In genomic region chr20:43940518-43941225, GRCh38 we compare ENCODE assay signal across 14 cellular contexts. TPM values are rescaled to one million over a fixed set of nuclear protein-coding genes. Genes with fewer than 3 reads are reported as not detected.
DNase-seq lines count a peak whose midpoint lies in the region; ATAC-seq, FAIRE-seq and TF ChIP-seq lines count a peak whose summit lies in the region.
"Had no signal": no experiment of that assay in that cellular context is flagged by ENCODE, and none has a peak within 500 bp of the region (broad histone marks: within the 10 kb centered on the region; RNA-seq: fewer than 3 reads in every experiment).

No MANE protein-coding gene starts in this region.

- no peak overlapping the region for H3K4me2 ChIP-seq in MM.1S (ENCODE audit: low read depth, low read length)

- DNase-seq in activated CD4-positive, alpha-beta T cell treated with anti-CD3 and anti-CD28 coated beads, Interleukin-2, amount 10 ng/mL, durations not matched to agents 24 days and 14 days = no peak
- DNase-seq in activated CD4-positive, alpha-beta T cell treated with anti-CD3 and anti-CD28 coated beads, Interleukin-2, amount 50 U/mL, for 48 hours = no peak
- DNase-seq in MM.1S (peak; percentile 45), T-cell (no peak), small intestine (no peak), RCC 7860 (ENCODE audit: low spot score) (no peak)
- DNase-seq in stimulated activated effector memory CD8-positive, alpha-beta T cell treated with anti-CD3 and anti-CD28 coated beads, Interleukin-12 subunit alpha, Interleukin-12 subunit beta, amount 100 ng/mL, for 72 hours (ENCODE audit: low spot score in 2 of 2) = no peak
- DNase-seq: activated naive CD4-positive, alpha-beta T cell; brain microvascular endothelial cell; effector CD8-positive, alpha-beta T cell; foreskin melanocyte; pancreas had no signal

- no peaks in the 10 kb centered on the region for H3K27me3 ChIP-seq in MM.1S (replicated peaks; ENCODE audit: insufficient read depth, low read length)
- H3K27me3 ChIP-seq in small intestine (ENCODE audit: control insufficient read depth in 2 of 2, insufficient read depth in 2 of 2, low read length in 2 of 2) = no peaks in the 10 kb centered on the region
- H3K27me3 ChIP-seq: brain microvascular endothelial cell, pancreas, tibial nerve had no signal

- peaks cover 65% of the 10 kb centered on the region for H3K4me1 Mint-ChIP-seq in activated CD4-positive, alpha-beta T cell treated with anti-CD3 and anti-CD28 coated beads, Interleukin-2, amount 10 ng/mL, durations not matched to agents 24 days and 14 days
- H3K4me1 Mint-ChIP-seq in T-cell = peaks cover 60 to 69% (median 62%) of the 10 kb centered on the region in 3 donors
- peaks cover 61% of the 10 kb centered on the region for H3K4me1 Mint-ChIP-seq in stimulated activated effector memory CD8-positive, alpha-beta T cell treated with anti-CD3 and anti-CD28 coated beads, Interleukin-12 subunit alpha, Interleukin-12 subunit beta, amount 100 ng/mL, for 72 hours

- no peak overlapping the region for H2AFZ ChIP-seq in MM.1S (ENCODE audit: low read length)

- no peak overlapping the region for H3K27ac Mint-ChIP-seq in activated CD4-positive, alpha-beta T cell treated with anti-CD3 and anti-CD28 coated beads, Interleukin-2, amount 10 ng/mL, durations not matched to agents 24 days and 14 days
- H3K27ac Mint-ChIP-seq in T-cell = peak overlapping the region; percentile 16 to 46
- H3K27ac Mint-ChIP-seq in stimulated activated effector memory CD8-positive, alpha-beta T cell treated with anti-CD3 and anti-CD28 coated beads, Interleukin-12 subunit alpha, Interleukin-12 subunit beta, amount 100 ng/mL, for 72 hours = no peak overlapping the region

- intact Hi-C loops in activated CD4-positive, alpha-beta T cell treated with anti-CD3 and anti-CD28 coated beads, Interleukin-2, amount 10 ng/mL, durations not matched to agents 24 days and 14 days (cut with micrococcal nuclease) = no loop called here

- H3K4me1 ChIP-seq in MM.1S (ENCODE audit: low read length) (peaks cover 87% of the 10 kb centered on the region), small intestine (ENCODE audit: control insufficient read depth in 2 of 2, insufficient read depth in 1 of 2, low read depth in 1 of 2, low read length in 1 of 2) (peaks cover 0 to 10% of the 10 kb centered on the region in 2 donors)

- no peak for TF ChIP-seq CTCF in MM.1S (IDR thresholded peaks at IDR 0.05; ENCODE audit: low read length)

- ATAC-seq in T-cell (replicated peaks in 1 of 4) = no peak
- peak; percentile 60 for ATAC-seq in stimulated activated effector memory CD8-positive, alpha-beta T cell treated with anti-CD3 and anti-CD28 coated beads, Interleukin-12 subunit alpha, Interleukin-12 subunit beta, amount 100 ng/mL, for 72 hours
- no peak for ATAC-seq in esophagus mucosa

- CTCF ChIA-PET in T-cell (lab: Charles Lee) = interaction anchor here (0.6 to 0.7 kb wide), 2 partner anchors 8 to 143 kb away, joined by 3 to 8 read pairs; no protein-coding TSS in a partner anchor

- H3K9me2 ChIP-seq in MM.1S (replicated peaks; ENCODE audit: insufficient read depth, low read length) = no peaks in the 10 kb centered on the region

- H3K27ac ChIP-seq in MM.1S (ENCODE audit: low read length) (peak overlapping the region; percentile 99; the same call in 1 of the 2 replicates), small intestine (ENCODE audit: low read depth in 1 of 2, low read length in 1 of 2) (no peak overlapping the region)
- H3K27ac ChIP-seq: tibial nerve had no signal

- H3F3A ChIP-seq in MM.1S (ENCODE audit: insufficient read depth, low read length) = peaks cover 45% of the 10 kb centered on the region

- no peak overlapping the region for H3K4me3 ChIP-seq in MM.1S (ENCODE audit: low read length)
- no peak overlapping the region for H3K4me3 ChIP-seq in small intestine (ENCODE audit: low read depth in 1 of 2, low read length in 2 of 2)
- H3K4me3 ChIP-seq: pancreas, tibial nerve had no signal

- no peaks in the 10 kb centered on the region for H3K36me3 ChIP-seq in MM.1S (replicated peaks; ENCODE audit: insufficient read depth, low read length)
- no peaks in the 10 kb centered on the region for H3K36me3 ChIP-seq in small intestine (ENCODE audit: control insufficient read depth in 2 of 2, insufficient read depth in 2 of 2, low read length in 2 of 2)
- H3K36me3 ChIP-seq: brain microvascular endothelial cell, pancreas, tibial nerve had no signal

- peaks cover 22% of the 10 kb centered on the region for H3K27me3 Mint-ChIP-seq in activated CD4-positive, alpha-beta T cell treated with anti-CD3 and anti-CD28 coated beads, Interleukin-2, amount 10 ng/mL, durations not matched to agents 24 days and 14 days
- peaks cover 3 to 8% of the 10 kb centered on the region in 2 donors for H3K27me3 Mint-ChIP-seq in T-cell

- no peaks in the 10 kb centered on the region for H4K20me1 ChIP-seq in MM.1S (ENCODE audit: insufficient read depth, low read length)

- peak overlapping the region; percentile 31 for H3K4me3 Mint-ChIP-seq in activated CD4-positive, alpha-beta T cell treated with anti-CD3 and anti-CD28 coated beads, Interleukin-2, amount 10 ng/mL, durations not matched to agents 24 days and 14 days
- no peak overlapping the region for H3K4me3 Mint-ChIP-seq in T-cell
- H3K4me3 Mint-ChIP-seq in stimulated activated effector memory CD8-positive, alpha-beta T cell treated with anti-CD3 and anti-CD28 coated beads, Interleukin-12 subunit alpha, Interleukin-12 subunit beta, amount 100 ng/mL, for 72 hours = no peak overlapping the region

- no peaks in the 10 kb centered on the region for H3K9me3 Mint-ChIP-seq in activated CD4-positive, alpha-beta T cell treated with anti-CD3 and anti-CD28 coated beads, Interleukin-2, amount 10 ng/mL, durations not matched to agents 24 days and 14 days
- no peaks in the 10 kb centered on the region for H3K9me3 Mint-ChIP-seq in T-cell
- H3K9me3 Mint-ChIP-seq in stimulated activated effector memory CD8-positive, alpha-beta T cell treated with anti-CD3 and anti-CD28 coated beads, Interleukin-12 subunit alpha, Interleukin-12 subunit beta, amount 100 ng/mL, for 72 hours = no peaks in the 10 kb centered on the region

- H3K9ac ChIP-seq in MM.1S (ENCODE audit: low read length) = peak overlapping the region; percentile 3; the same call in 1 of the 2 replicates

- POLR2A ChIA-PET in T-cell (lab: Charles Lee) = interaction anchor here (0.6 to 0.9 kb wide), 3 partner anchors 12 to 78 kb away, joined by 4 to 5 read pairs (median 4); no protein-coding TSS in a partner anchor

- FAIRE-seq in small intestine (lab: Jason Lieb, UNC) (no peak), RCC 7860 (lab: Jason Lieb, UNC) (no peak)
- FAIRE-seq: pancreas had no signal

- peaks cover 2% of the 10 kb centered on the region for H3K36me3 Mint-ChIP-seq in activated CD4-positive, alpha-beta T cell treated with anti-CD3 and anti-CD28 coated beads, Interleukin-2, amount 10 ng/mL, durations not matched to agents 24 days and 14 days (ENCODE audit: low read depth)
- no peaks in the 10 kb centered on the region for H3K36me3 Mint-ChIP-seq in T-cell
- H3K36me3 Mint-ChIP-seq in stimulated activated effector memory CD8-positive, alpha-beta T cell treated with anti-CD3 and anti-CD28 coated beads, Interleukin-12 subunit alpha, Interleukin-12 subunit beta, amount 100 ng/mL, for 72 hours = peaks cover 4% of the 10 kb centered on the region

- WGBS in small intestine, 3 donors = 90 to 92% (median 91%) methylated on average over 10 of the region's 10 CpGs

- peaks cover 85% of the 10 kb centered on the region for H3K79me2 ChIP-seq in MM.1S (ENCODE audit: low read length)

- H3K9me3 ChIP-seq in MM.1S (replicated peaks; ENCODE audit: insufficient read depth, low read length) (no peaks in the 10 kb centered on the region), small intestine (ENCODE audit: control insufficient read depth, low read depth) (no peaks in the 10 kb centered on the region)
- H3K9me3 ChIP-seq: pancreas, tibial nerve had no signal

RNA-seq across cellular contexts. Expression of gene TOX2, which starts 26.0 kb away (rescaled TPM):
- total RNA-seq in activated CD4-positive, alpha-beta T cell treated with anti-CD3 and anti-CD28 coated beads, Interleukin-2, amount 10 ng/mL, durations not matched to agents 24 days and 14 days = 1.4 and 2.6 TPM in 2 replicates
- total RNA-seq in T-cell (1 to 10 TPM in 4 of 5 donors, under 1 TPM in 1; 0.38 to 3.0 (median 1.6) TPM), esophagus mucosa (1.2 TPM)
- polyA plus RNA-seq in small intestine = 10 to 100 TPM in 1 of 3 donors, 1 to 10 TPM in 1, not detected in 1; 3.0 to 10.6 TPM

Comparison
In these comparisons a context has a peak if more than half of its experiments do, and no peak if none do; other contexts are left out.
1. H3K27ac Mint-ChIP-seq: peak in T-cell (2 of 2); none in activated CD4-positive, alpha-beta T cell treated with anti-CD3 and anti-CD28 coated beads, Interleukin-2, amount 10 ng/mL, durations not matched to agents 24 days and 14 days (single experiment) and stimulated activated effector memory CD8-positive, alpha-beta T cell treated with anti-CD3 and anti-CD28 coated beads, Interleukin-12 subunit alpha, Interleukin-12 subunit beta, amount 100 ng/mL, for 72 hours (single experiment).